13 cellular contexts compared by ENCODE assay signal in the genomic region with DNA sequence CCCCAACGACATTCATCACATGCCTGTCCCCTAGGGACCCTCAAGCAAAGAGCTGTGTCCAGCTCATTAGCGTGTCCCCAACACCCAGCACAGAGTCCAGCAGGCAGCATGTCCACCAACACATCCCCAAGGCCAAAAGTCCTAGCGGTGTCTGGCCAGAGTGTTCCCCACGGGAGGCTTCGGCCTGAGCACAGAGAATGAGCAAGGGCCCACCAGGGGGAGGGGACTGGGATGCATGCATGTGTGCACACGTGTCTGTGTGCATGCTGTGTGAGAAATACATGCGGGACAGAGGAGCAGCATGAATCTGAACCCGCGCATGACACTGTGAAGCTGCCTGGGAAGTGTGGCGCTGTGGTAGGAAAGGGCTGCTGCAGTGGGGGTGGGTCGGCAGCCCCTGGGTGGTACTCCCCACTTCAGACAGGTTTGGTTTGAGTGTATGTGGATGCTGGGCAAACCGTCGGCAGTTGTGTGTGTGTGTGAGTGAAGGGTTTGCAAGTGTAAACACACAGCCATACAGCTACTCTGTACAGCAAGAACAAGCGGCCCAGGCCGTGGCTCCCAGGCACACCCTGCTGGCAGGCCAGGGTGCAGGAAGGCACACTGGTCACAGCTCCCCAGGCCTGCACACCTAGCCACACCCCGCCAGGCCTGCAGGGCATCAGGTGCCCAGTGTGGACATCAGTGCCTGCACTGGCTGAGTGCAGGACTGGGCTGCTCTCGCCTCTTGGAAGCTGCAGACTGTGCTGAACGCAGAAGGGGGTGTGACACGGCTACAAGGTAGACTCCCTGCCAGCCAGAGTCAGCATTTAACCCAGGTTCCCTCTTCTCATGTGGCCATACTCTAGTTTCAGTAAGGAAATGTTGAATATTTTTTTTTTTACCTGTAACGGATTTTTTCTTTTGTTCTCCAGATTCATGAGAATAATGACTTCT. TPM values are rescaled to one million over a fixed set of nuclear protein-coding genes. Genes with fewer than 3 reads are reported as not detected.
DNase-seq lines count a peak whose midpoint lies in the region; ATAC-seq and TF ChIP-seq lines count a peak whose summit lies in the region.
"Had no signal": no experiment of that assay in that cellular context is flagged by ENCODE, and none has a peak within 500 bp of the region (broad histone marks: within the 10 kb centered on the region; RNA-seq: fewer than 3 reads in every experiment).

No MANE protein-coding gene starts in this region.

- no peak overlapping the region for H3K4ac ChIP-seq in mesenchymal stem cell (ENCODE audit: low read depth in 1 of 2, low read length in 2 of 2)

- peak overlapping the region; percentile 11 for H2AK5ac ChIP-seq in mesenchymal stem cell (ENCODE audit: low read length, severe bottlenecking)

- no peak overlapping the region for H3K4me3 Mint-ChIP-seq in Calu3 (ENCODE audit: low read depth, unreplicated experiment)
- no peak overlapping the region for H3K4me3 Mint-ChIP-seq in activated T-helper 17 cell treated with anti-CD3 and anti-CD28 coated beads, Interleukin-2, amount 50 U/mL, for 72 hours
- H3K4me3 Mint-ChIP-seq: activated CD8-positive, alpha-beta T cell treated with anti-CD3 and anti-CD28 coated beads, Interleukin-2, amount 10 ng/mL, durations not matched to agents 7 days and 5 days; effector memory CD8-positive, alpha-beta T cell had no signal

- H3K23ac ChIP-seq in mesenchymal stem cell (ENCODE audit: low read length in 2 of 2): no peak overlapping the region

- no peak overlapping the region for H3K9ac ChIP-seq in mesenchymal stem cell (ENCODE audit: low read length)

- no peaks in the 10 kb centered on the region for H3K9me3 ChIP-seq in mesenchymal stem cell (ENCODE audit: control insufficient read depth, low read length)
- H3K9me3 ChIP-seq: uterus had no signal

- no peak overlapping the region for H2BK120ac ChIP-seq in mesenchymal stem cell (ENCODE audit: low read depth, low read length)

- BruUV-seq in Calu3 (replicated peaks; lab: Mats Ljungman, UMichigan): no TSS peak

- H3K4me1 ChIP-seq in mesenchymal stem cell (ENCODE audit: control insufficient read depth, insufficient read depth, low read depth, low read length): peaks cover 27% of the 10 kb centered on the region
- H3K4me1 ChIP-seq: uterus had no signal

- H3K27me3 Mint-ChIP-seq in Calu3 (ENCODE audit: unreplicated experiment): no peaks in the 10 kb centered on the region
- H3K27me3 Mint-ChIP-seq in activated T-helper 17 cell treated with anti-CD3 and anti-CD28 coated beads, Interleukin-2, amount 50 U/mL, for 72 hours: no peaks in the 10 kb centered on the region
- H3K27me3 Mint-ChIP-seq: effector memory CD8-positive, alpha-beta T cell had no signal

- no peak overlapping the region for H2BK5ac ChIP-seq in mesenchymal stem cell (ENCODE audit: low read depth, low read length, poor library complexity, severe bottlenecking)

- H3K36me3 Mint-ChIP-seq in Calu3 (ENCODE audit: insufficient read depth, unreplicated experiment): peaks cover 36% of the 10 kb centered on the region
- H3K36me3 Mint-ChIP-seq in activated T-helper 17 cell treated with anti-CD3 and anti-CD28 coated beads, Interleukin-2, amount 50 U/mL, for 72 hours (ENCODE audit: low read depth): peaks cover 43% of the 10 kb centered on the region

- H3K36me3 ChIP-seq in H7 (replicated peaks; ENCODE audit: control insufficient read depth, insufficient read depth, low read length) (peaks cover 3% of the 10 kb centered on the region), mesenchymal stem cell (ENCODE audit: control insufficient read depth in 1 of 2, insufficient read depth in 2 of 2, low read depth in 1 of 2, low read length in 2 of 2) (peaks cover 62 to 66% of the 10 kb centered on the region in 2 experiments)
- H3K36me3 ChIP-seq: uterus had no signal

- no peak overlapping the region for H3K27ac Mint-ChIP-seq in Calu3 (ENCODE audit: unreplicated experiment)
- no peak overlapping the region for H3K27ac Mint-ChIP-seq in activated T-helper 17 cell treated with anti-CD3 and anti-CD28 coated beads, Interleukin-2, amount 50 U/mL, for 72 hours
- H3K27ac Mint-ChIP-seq: activated CD8-positive, alpha-beta T cell treated with anti-CD3 and anti-CD28 coated beads, Interleukin-2, amount 10 ng/mL, durations not matched to agents 7 days and 5 days had no signal

- no peak overlapping the region for H2AFZ ChIP-seq in mesenchymal stem cell (ENCODE audit: low read depth, low read length)

- H3K4me2 ChIP-seq in mesenchymal stem cell (ENCODE audit: low read length, poor library complexity, severe bottlenecking): no peak overlapping the region

- CTCF ChIA-PET in Calu3 (lab: Charles Lee): no interaction called here

- ATAC-seq in activated T-helper 17 cell treated with anti-CD3 and anti-CD28 coated beads, Interleukin-2, amount 50 U/mL, for 72 hours (replicated peaks): peak; percentile 38
- ATAC-seq in GM19023 (IDR thresholded peaks at IDR 0.05; ENCODE audit: unreplicated experiment) (no peak), HG02884 (IDR thresholded peaks at IDR 0.05; ENCODE audit: unreplicated experiment) (no peak)
- ATAC-seq: activated CD8-positive, alpha-beta T cell treated with anti-CD3 and anti-CD28 coated beads, Interleukin-2, amount 10 ng/mL, durations not matched to agents 7 days and 5 days; effector memory CD8-positive, alpha-beta T cell had no signal

- DNase-seq in Calu3 (peak; percentile 29), H7 (peak; percentile 48), mesenchymal stem cell (no peak)
- DNase-seq in effector CD4-positive, alpha-beta T cell: no peak
- DNase-seq: activated CD8-positive, alpha-beta T cell treated with anti-CD3 and anti-CD28 coated beads, Interleukin-2, amount 10 ng/mL, durations not matched to agents 7 days and 5 days; effector memory CD8-positive, alpha-beta T cell; EL; hypothalamus; SW 1271; uterus had no signal

- no peak overlapping the region for H3K27ac ChIP-seq in mesenchymal stem cell (ENCODE audit: low read length, poor library complexity, severe bottlenecking)
- H3K27ac ChIP-seq: uterus had no signal

- peak overlapping the region in 1 of 2 experiments; percentile 6 for H3K14ac ChIP-seq in mesenchymal stem cell (ENCODE audit: low read length in 2 of 2)

- H4K8ac ChIP-seq in mesenchymal stem cell (ENCODE audit: low read length): no peak overlapping the region

- 89% methylated on average over 16 of the region's 20 CpGs for WGBS in mesenchymal stem cell

- intact Hi-C loops in Calu3 (cut with micrococcal nuclease; ENCODE audit: unreplicated experiment): loop anchor here (10.0 kb wide), 1 partner anchor 405 kb away; the partner anchor contains the start of gene RAMP1

- H3K9me3 Mint-ChIP-seq in Calu3 (ENCODE audit: low read depth, unreplicated experiment): no peaks in the 10 kb centered on the region
- H3K9me3 Mint-ChIP-seq in activated T-helper 17 cell treated with anti-CD3 and anti-CD28 coated beads, Interleukin-2, amount 50 U/mL, for 72 hours: no peaks in the 10 kb centered on the region
- H3K9me3 Mint-ChIP-seq: effector memory CD8-positive, alpha-beta T cell had no signal

- H3K18ac ChIP-seq in mesenchymal stem cell (ENCODE audit: low read depth in 1 of 2, low read length in 2 of 2): no peak overlapping the region

- H4K91ac ChIP-seq in mesenchymal stem cell (ENCODE audit: low read length): no peak overlapping the region

- H3K4me3 ChIP-seq in H7 (ENCODE audit: insufficient read depth, low read depth, low read length) (no peak overlapping the region), mesenchymal stem cell (ENCODE audit: insufficient read depth in 1 of 2, low read depth in 1 of 2, low read length in 2 of 2) (no peak overlapping the region)
- H3K4me3 ChIP-seq: uterus had no signal

- H3K79me1 ChIP-seq in mesenchymal stem cell (replicated peaks; ENCODE audit: low read length, poor library complexity, severe bottlenecking): no peaks in the 10 kb centered on the region

- H3K27me3 ChIP-seq in H7 (ENCODE audit: control insufficient read depth, insufficient read depth, low read length) (no peaks in the 10 kb centered on the region), mesenchymal stem cell (ENCODE audit: control insufficient read depth in 1 of 2, insufficient read depth in 1 of 2, low read length in 2 of 2) (no peaks in the 10 kb centered on the region)
- H3K27me3 ChIP-seq: uterus had no signal

- H2BK15ac ChIP-seq in mesenchymal stem cell (ENCODE audit: low read depth, poor library complexity, severe bottlenecking): no peak overlapping the region

- no peak overlapping the region for H2BK12ac ChIP-seq in mesenchymal stem cell (ENCODE audit: low read length in 2 of 2)

- H3K4me1 Mint-ChIP-seq in Calu3 (ENCODE audit: low read depth, unreplicated experiment): peaks cover 9% of the 10 kb centered on the region
- peaks cover 7% of the 10 kb centered on the region for H3K4me1 Mint-ChIP-seq in activated T-helper 17 cell treated with anti-CD3 and anti-CD28 coated beads, Interleukin-2, amount 50 U/mL, for 72 hours

- TF ChIP-seq CTCF in Calu3 (IDR thresholded peaks at IDR 0.05; ENCODE audit: unreplicated experiment): no peak

RNA-seq across cellular contexts. Expression of gene HES6, which starts 19.5 kb away (rescaled TPM):
- total RNA-seq in Calu3 (2022): 5.9 and 8.0 TPM in 2 replicates
- total RNA-seq in H7 (2014; rRNA removed; shearing (Covaris generic)): 52.2 and 67.4 TPM in 2 replicates
- total RNA-seq in activated T-helper 17 cell treated with anti-CD3 and anti-CD28 coated beads, Interleukin-2, amount 50 U/mL, for 72 hours: 1 to 10 TPM; 1.3 to 4.8 TPM
- polyA plus RNA-seq in mesenchymal stem cell (2013, experiment 1 of 2): 3.5 TPM
- polyA plus RNA-seq in mesenchymal stem cell (2013, experiment 2 of 2): 2.9 TPM

RNA-seq across cellular contexts. Expression of gene PER2, which starts 29.1 kb away (rescaled TPM):
- 14.0 and 14.8 TPM in 2 replicates for total RNA-seq in Calu3 (2022)
- 3.6 and 4.8 TPM in 2 replicates for total RNA-seq in H7 (2014; rRNA removed; shearing (Covaris generic))
- 10 to 100 TPM in 1 of 2 donors, 1 to 10 TPM in 1; 6.2 to 23.7 TPM for total RNA-seq in activated T-helper 17 cell treated with anti-CD3 and anti-CD28 coated beads, Interleukin-2, amount 50 U/mL, for 72 hours
- 1.1 TPM for polyA plus RNA-seq in mesenchymal stem cell (2013, experiment 1 of 2)
- 1.1 TPM for polyA plus RNA-seq in mesenchymal stem cell (2013, experiment 2 of 2)

RNA-seq across cellular contexts. Expression of gene ILKAP, which starts 55.9 kb away (rescaled TPM):
- total RNA-seq in Calu3 (2022): 51.3 and 55.4 TPM in 2 replicates
- 12.8 and 18.5 TPM in 2 replicates for total RNA-seq in H7 (2014; rRNA removed; shearing (Covaris generic))
- 10 to 100 TPM; 33.6 to 53.6 TPM for total RNA-seq in activated T-helper 17 cell treated with anti-CD3 and anti-CD28 coated beads, Interleukin-2, amount 50 U/mL, for 72 hours
- polyA plus RNA-seq in mesenchymal stem cell (2013, experiment 1 of 2): 19.8 TPM
- polyA plus RNA-seq in mesenchymal stem cell (2013, experiment 2 of 2): 20.1 TPM

Comparison
In these comparisons a context has a peak if more than half of its experiments do, and no peak if none do; other contexts are left out.
1. DNase-seq: peak in Calu3 (single experiment) and H7 (single experiment); none in mesenchymal stem cell (single experiment) and effector CD4-positive, alpha-beta T cell (single experiment).